9 cellular contexts compared by ENCODE assay signal in genomic region chr19:48568345-48568886, GRCh38. TPM values are rescaled to one million over a fixed set of nuclear protein-coding genes. Genes with fewer than 3 reads are reported as not detected.
DNase-seq lines count a peak whose midpoint lies in the region; ATAC-seq and TF ChIP-seq lines count a peak whose summit lies in the region.
"Had no signal": no experiment of that assay in that cellular context is flagged by ENCODE, and none has a peak within 500 bp of the region (broad histone marks: within the 10 kb centered on the region; RNA-seq: fewer than 3 reads in every experiment).

No MANE protein-coding gene starts in this region.

- no peaks in the 10 kb centered on the region for H3K27me3 ChIP-seq in CD8-positive, alpha-beta T cell (ENCODE audit: insufficient read depth, low read length)

- TF ChIP-seq CTCF in mesothelial cell of epicardium (IDR thresholded peaks at IDR 0.05; ENCODE audit: unreplicated experiment) (no peak), GM13977 (IDR thresholded peaks at IDR 0.05; ENCODE audit: extremely low read depth, insufficient read depth, missing control alignments) (no peak)
- TF ChIP-seq CTCF in CD8-positive, alpha-beta T cell (IDR thresholded peaks at IDR 0.05): no peak

- no peak overlapping the region for H3K4me3 ChIP-seq in CD8-positive, alpha-beta T cell (ENCODE audit: low read depth, low read length)

- in situ Hi-C loops in GM13977 (cut with MboI; ENCODE audit: low pct_unique_long_range_greater_than_20kb, low sequenced_read_pairs, unreplicated experiment): no loop called here

- H3K4me3 Mint-ChIP-seq in mesothelial cell of epicardium: peak overlapping the region; percentile 52
- H3K4me3 Mint-ChIP-seq in CD8-positive, alpha-beta T cell: no peak overlapping the region

- intact Hi-C loops in CD8-positive, alpha-beta T cell (cut with DNase I, micrococcal nuclease): no loop called here

- H3K36me3 Mint-ChIP-seq in mesothelial cell of epicardium: no peaks in the 10 kb centered on the region
- no peaks in the 10 kb centered on the region for H3K36me3 Mint-ChIP-seq in CD8-positive, alpha-beta T cell

- no peaks in the 10 kb centered on the region for H3K9me3 Mint-ChIP-seq in mesothelial cell of epicardium
- H3K9me3 Mint-ChIP-seq in CD8-positive, alpha-beta T cell: no peaks in the 10 kb centered on the region

- H3K27ac Mint-ChIP-seq in mesothelial cell of epicardium: peak overlapping the region; percentile 82
- H3K27ac Mint-ChIP-seq in CD8-positive, alpha-beta T cell: no peak overlapping the region

- no peaks in the 10 kb centered on the region for H3K4me1 ChIP-seq in CD8-positive, alpha-beta T cell (ENCODE audit: insufficient read depth, low read length)

- CTCF ChIA-PET in CD8-positive, alpha-beta T cell (lab: Charles Lee): interaction anchor here (1.0 to 1.6 kb wide), 2 partner anchors 20 to 41 kb away, joined by 3 to 4 read pairs; no protein-coding TSS in a partner anchor

- ATAC-seq in esophagus mucosa (peak; percentile 85), GM21381 (IDR thresholded peaks at IDR 0.05; ENCODE audit: unreplicated experiment) (no peak), HG02588 (IDR thresholded peaks at IDR 0.05; ENCODE audit: unreplicated experiment) (no peak)
- no peak for ATAC-seq in CD8-positive, alpha-beta T cell

- DNase-seq in ELR (ENCODE audit: low read depth): peak; percentile 93
- peak; percentile 42 for DNase-seq in OCI-M1 (lab: John Stamatoyannopoulos, UW)
- DNase-seq in mesothelial cell of epicardium (ENCODE audit: low spot score in 2 of 2, unreplicated experiment in 2 of 2): peak in 1 of 2 experiments; percentile 55
- DNase-seq in GM13977 (ENCODE audit: low spot score): no peak
- no peak for DNase-seq in CD8-positive, alpha-beta T cell

- H3K36me3 ChIP-seq in CD8-positive, alpha-beta T cell (ENCODE audit: insufficient read depth, low read length): no peaks in the 10 kb centered on the region
- H3K36me3 ChIP-seq: neutrophil had no signal

- H3K4me1 Mint-ChIP-seq in mesothelial cell of epicardium: peaks cover 28% of the 10 kb centered on the region
- H3K4me1 Mint-ChIP-seq in CD8-positive, alpha-beta T cell (ENCODE audit: low read depth): no peaks in the 10 kb centered on the region

- no peaks in the 10 kb centered on the region for H3K9me3 ChIP-seq in CD8-positive, alpha-beta T cell (ENCODE audit: low read length)
- H3K9me3 ChIP-seq: neutrophil had no signal

- POLR2A ChIA-PET in CD8-positive, alpha-beta T cell (lab: Charles Lee): no interaction called here

- H3K27me3 Mint-ChIP-seq in mesothelial cell of epicardium (ENCODE audit: low read depth): no peaks in the 10 kb centered on the region
- H3K27me3 Mint-ChIP-seq in CD8-positive, alpha-beta T cell (ENCODE audit: low read depth): peaks cover 8% of the 10 kb centered on the region

- no peak overlapping the region for H3K27ac ChIP-seq in CD8-positive, alpha-beta T cell (ENCODE audit: low read depth, low read length)
- H3K27ac ChIP-seq: neutrophil had no signal

RNA-seq across cellular contexts. Expression of gene SULT2B1, which starts 16.4 kb away (rescaled TPM):
- 245 TPM for total RNA-seq in esophagus mucosa
- 0.64 to 0.79 TPM (median 0.74 TPM) in 3 replicates for total RNA-seq in mesothelial cell of epicardium
- not detected for total RNA-seq in CD8-positive, alpha-beta T cell

RNA-seq across cellular contexts. Expression of gene SPACA4, which starts 38.1 kb away (rescaled TPM):
- total RNA-seq in esophagus mucosa (0.64 TPM), mesothelial cell of epicardium (not detected in 3 replicates)
- not detected for total RNA-seq in CD8-positive, alpha-beta T cell

RNA-seq across cellular contexts. Expression of gene FAM83E, which starts 46.5 kb away (rescaled TPM):
- total RNA-seq in esophagus mucosa (6.5 TPM), mesothelial cell of epicardium (2.5 to 3.9 TPM (median 3.7 TPM) in 3 replicates)
- 1 to 10 TPM; 2.5 to 3.1 TPM for total RNA-seq in CD8-positive, alpha-beta T cell

RNA-seq across cellular contexts. Expression of gene RPL18, which starts 50.6 kb away (rescaled TPM):
- total RNA-seq in esophagus mucosa (1,668 TPM), mesothelial cell of epicardium (1,586 to 1,657 TPM (median 1,644 TPM) in 3 replicates)
- total RNA-seq in CD8-positive, alpha-beta T cell: 1,000 to 10,000 TPM; 2,604 to 2,657 TPM

RNA-seq across cellular contexts. Expression of gene SPHK2, which starts 50.9 kb away (rescaled TPM):
- total RNA-seq in esophagus mucosa (7.7 TPM), mesothelial cell of epicardium (25.3 to 28.6 TPM (median 27.7 TPM) in 3 replicates)
- total RNA-seq in CD8-positive, alpha-beta T cell: 10 to 100 TPM; 15.6 to 17.6 TPM

Comparison
In these comparisons a context has a peak if more than half of its experiments do, and no peak if none do; other contexts are left out.
1. DNase-seq: peak in ELR (single experiment) and OCI-M1 (single experiment); none in GM13977 (single experiment) and CD8-positive, alpha-beta T cell (0 of 7).
2. RNA of gene SULT2B1, which starts 16.4 kb away (total RNA-seq): 245 TPM in esophagus mucosa (single experiment); 0.64 to 0.79 TPM in mesothelial cell of epicardium and not detected in CD8-positive, alpha-beta T cell; every median in the first group is over 100 times any median in the second.